In genomic region chr6:28982476-28983266, GRCh38 we compare ENCODE assay signal across 8 cellular contexts. TPM values are rescaled to one million over a fixed set of nuclear protein-coding genes. Genes with fewer than 3 reads are reported as not detected.
DNase-seq lines count a peak whose midpoint lies in the region; ATAC-seq and TF ChIP-seq lines count a peak whose summit lies in the region.

No MANE protein-coding gene starts in this region.

- H3K9me3 ChIP-seq in mesenchymal stem cell (ENCODE audit: control insufficient read depth, low read length) = no peaks in the 10 kb centered on the region
- no peaks in the 10 kb centered on the region for H3K9me3 ChIP-seq in upper lobe of right lung

- no peak overlapping the region for H3K14ac ChIP-seq in mesenchymal stem cell (ENCODE audit: low read length in 2 of 2)

- H3K27me3 ChIP-seq in HL-60 (ENCODE audit: insufficient read depth, poor library complexity, severe bottlenecking) (no peaks in the 10 kb centered on the region), dorsolateral prefrontal cortex (no peaks in the 10 kb centered on the region), mesenchymal stem cell (ENCODE audit: control insufficient read depth in 1 of 2, insufficient read depth in 1 of 2, low read length in 2 of 2) (no peaks in the 10 kb centered on the region), upper lobe of right lung (peaks cover 5% of the 10 kb centered on the region)

- H2AFZ ChIP-seq in mesenchymal stem cell (ENCODE audit: low read depth, low read length) = no peak overlapping the region

- ATAC-seq in upper lobe of right lung (peak; percentile 10), GM21526 (IDR thresholded peaks at IDR 0.05; ENCODE audit: low FRiP score, unreplicated experiment) (no peak)

- H2AK5ac ChIP-seq in mesenchymal stem cell (ENCODE audit: low read length, severe bottlenecking) = no peak overlapping the region

- H3K18ac ChIP-seq in mesenchymal stem cell (ENCODE audit: low read depth in 1 of 2, low read length in 2 of 2) = no peak overlapping the region

- peak overlapping the region; percentile 84 for H3K27ac ChIP-seq in HL-60 (replicated peaks)
- peak overlapping the region in 57 of 59 donors; percentile 3 to 96 (median 85) for H3K27ac ChIP-seq in dorsolateral prefrontal cortex
- peak overlapping the region; percentile 73 for H3K27ac ChIP-seq in mesenchymal stem cell (ENCODE audit: low read length, poor library complexity, severe bottlenecking)
- H3K27ac ChIP-seq in upper lobe of right lung = peak overlapping the region; percentile 73

- TF ChIP-seq CTCF in HL-60 (IDR thresholded peaks at IDR 0.05; ENCODE audit: insufficient read depth, low read length) = no peak
- peak in 11 of 56 donors; percentile 1 to 26 (median 12) for TF ChIP-seq CTCF in dorsolateral prefrontal cortex (IDR thresholded peaks at IDR 0.05 in 54 of 56, conservative IDR thresholded peaks at IDR 0.05 in 2 of 56; ENCODE audit: low read depth in 1 of 56, partially characterized antibody in 56 of 56)
- TF ChIP-seq CTCF in upper lobe of right lung (IDR thresholded peaks at IDR 0.05) = no peak

- no peak overlapping the region for H2BK15ac ChIP-seq in mesenchymal stem cell (ENCODE audit: low read depth, poor library complexity, severe bottlenecking)

- H3K4me3 ChIP-seq in HL-60 (replicated peaks; ENCODE audit: insufficient read depth, low read length) (peak overlapping the region; percentile 51), dorsolateral prefrontal cortex (peak overlapping the region; percentile 49 to 98 (median 81)), mesenchymal stem cell (ENCODE audit: insufficient read depth in 1 of 2, low read depth in 1 of 2, low read length in 2 of 2) (peak overlapping the region in 1 of 2 experiments; percentile 92), upper lobe of right lung (peak overlapping the region; percentile 83)

- H3K4ac ChIP-seq in mesenchymal stem cell (ENCODE audit: low read depth in 1 of 2, low read length in 2 of 2) = no peak overlapping the region

- H2BK5ac ChIP-seq in mesenchymal stem cell (ENCODE audit: low read depth, low read length, poor library complexity, severe bottlenecking) = no peak overlapping the region

- DNase-seq in DMS 273 treated with DMSO at 0.1 percent for 48 hours (lab: John Stamatoyannopoulos, UW) (peak; percentile 78), HL-60 (ENCODE audit: low read depth in 1 of 2, low spot score in 1 of 2) (peak in 1 of 2 experiments; percentile 70), SK-MEL-5 (ENCODE audit: low read depth, low spot score) (peak; percentile 80), dorsolateral prefrontal cortex (peak in 2 of 10 donors; percentile 39 to 44), mesenchymal stem cell (peak; percentile 76), upper lobe of right lung (no peak)
- no peak for DNase-seq in stimulated activated CD4-positive, alpha-beta T cell treated with anti-CD3 and anti-CD28 coated beads, Interleukin-2, amount 100 ng/mL, for 24 hours

- H3K9ac ChIP-seq in mesenchymal stem cell (ENCODE audit: low read length) = peak overlapping the region; percentile 81

- H2BK120ac ChIP-seq in mesenchymal stem cell (ENCODE audit: low read depth, low read length) = no peak overlapping the region

- H3K4me1 ChIP-seq in mesenchymal stem cell (ENCODE audit: control insufficient read depth, insufficient read depth, low read depth, low read length) (peaks cover 4% of the 10 kb centered on the region), upper lobe of right lung (no peaks in the 10 kb centered on the region)

- H2BK12ac ChIP-seq in mesenchymal stem cell (ENCODE audit: low read length in 2 of 2) = no peak overlapping the region

- no peaks in the 10 kb centered on the region for H3K79me1 ChIP-seq in mesenchymal stem cell (replicated peaks; ENCODE audit: low read length, poor library complexity, severe bottlenecking)

- H3K4me2 ChIP-seq in mesenchymal stem cell (ENCODE audit: low read length, poor library complexity, severe bottlenecking) = peak overlapping the region; percentile 44

- 27% methylated on average over 15 of the region's 17 CpGs for WGBS in mesenchymal stem cell

- H3K36me3 ChIP-seq in mesenchymal stem cell (ENCODE audit: control insufficient read depth in 1 of 2, insufficient read depth in 2 of 2, low read depth in 1 of 2, low read length in 2 of 2) (no peaks in the 10 kb centered on the region), upper lobe of right lung (no peaks in the 10 kb centered on the region)

- H3K23ac ChIP-seq in mesenchymal stem cell (ENCODE audit: low read length in 2 of 2) = no peak overlapping the region

- intact Hi-C loops in dorsolateral prefrontal cortex (cut with DNase I) = loop anchor here (1.0 to 10.0 kb wide), 6 partner anchors 35 to 143 kb away; no protein-coding TSS in a partner anchor
- intact Hi-C loops in upper lobe of right lung (cut with DNase I) = no loop called here

- in situ Hi-C loops in SK-MEL-5 (cut with HindIII; ENCODE audit: low pct_unique_long_range_greater_than_20kb, low sequenced_read_pairs) = no loop called here

- no peak overlapping the region for H4K8ac ChIP-seq in mesenchymal stem cell (ENCODE audit: low read length)

- H4K91ac ChIP-seq in mesenchymal stem cell (ENCODE audit: low read length) = no peak overlapping the region

RNA-seq across cellular contexts. Expression of gene ZNF311, which starts 22.4 kb away (rescaled TPM):
- total RNA-seq in SK-MEL-5 (2014; rRNA removed; shearing (Covaris generic)) = not detected in 2 replicates
- not detected in 2 replicates for polyA plus RNA-seq in SK-MEL-5 (2015; cell fraction: cytosol; rRNA removed)
- polyA plus RNA-seq in SK-MEL-5 (2015; cell fraction: nucleus; rRNA removed) = not detected in 2 replicates
- total RNA-seq in dorsolateral prefrontal cortex = 1 to 10 TPM in 21 of 120 experiments, under 1 TPM in 96, not detected in 3; 0.16 to 1.7 (median 0.59) TPM
- 0.10 TPM for polyA plus RNA-seq in mesenchymal stem cell (2013, experiment 1 of 2)
- polyA plus RNA-seq in mesenchymal stem cell (2013, experiment 2 of 2) = 0.21 TPM
- 1.8 TPM for total RNA-seq in upper lobe of right lung

RNA-seq across cellular contexts. Expression of gene TRIM27, which starts 58.9 kb away (rescaled TPM):
- 66.2 and 76.2 TPM in 2 replicates for total RNA-seq in SK-MEL-5 (2014; rRNA removed; shearing (Covaris generic))
- 52.3 and 57.8 TPM in 2 replicates for polyA plus RNA-seq in SK-MEL-5 (2015; cell fraction: cytosol; rRNA removed)
- 103 and 120 TPM in 2 replicates for polyA plus RNA-seq in SK-MEL-5 (2015; cell fraction: nucleus; rRNA removed)
- total RNA-seq in dorsolateral prefrontal cortex (10 to 100 TPM; 31.7 to 61.4 (median 42.6) TPM), upper lobe of right lung (49.9 TPM)
- polyA plus RNA-seq in mesenchymal stem cell (2013, experiment 1 of 2) = 31.0 TPM
- polyA plus RNA-seq in mesenchymal stem cell (2013, experiment 2 of 2) = 31.4 TPM

Comparison
In these comparisons a context has a peak if more than half of its experiments do, and no peak if none do; other contexts are left out.
1. DNase-seq: peak in DMS 273 treated with DMSO at 0.1 percent for 48 hours (single experiment), SK-MEL-5 (single experiment) and mesenchymal stem cell (single experiment); none in upper lobe of right lung (single experiment) and stimulated activated CD4-positive, alpha-beta T cell treated with anti-CD3 and anti-CD28 coated beads, Interleukin-2, amount 100 ng/mL, for 24 hours (0 of 2).
2. Peak in every context shown above with its lines, with median percentiles within 50 percentile points of each other: H3K27ac ChIP-seq.